In the genomic region with DNA sequence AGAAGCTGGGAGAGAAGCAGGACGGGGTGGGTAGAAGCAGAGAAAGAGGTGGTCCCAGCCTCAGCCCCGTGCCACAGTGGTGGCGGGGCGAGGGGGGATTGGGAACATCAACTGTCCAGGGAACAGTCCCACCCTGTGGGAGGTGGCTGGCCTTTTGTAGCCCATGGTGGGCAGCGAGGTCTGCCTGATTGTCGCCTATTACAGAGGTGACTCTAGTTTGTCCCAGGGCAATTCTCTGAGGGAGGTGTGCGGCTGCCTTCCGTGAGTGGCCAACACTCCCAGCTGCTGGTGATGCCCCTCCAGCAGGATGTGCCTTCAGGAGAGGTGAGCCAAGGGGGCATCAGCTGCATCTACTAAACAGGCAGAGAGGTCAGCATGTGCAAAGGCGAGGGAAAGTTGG, we compare ENCODE assay signal across 16 cellular contexts. TPM values are rescaled to one million over a fixed set of nuclear protein-coding genes. Genes with fewer than 3 reads are reported as not detected.
DNase-seq lines count a peak whose midpoint lies in the region; ATAC-seq and TF ChIP-seq lines count a peak whose summit lies in the region.
"Had no signal": no experiment of that assay in that cellular context is flagged by ENCODE, and none has a peak within 500 bp of the region (broad histone marks: within the 10 kb centered on the region; RNA-seq: fewer than 3 reads in every experiment).

No MANE protein-coding gene starts in this region.

- H3F3A ChIP-seq in neural progenitor cell (ENCODE audit: low read depth), result no peaks in the 10 kb centered on the region

- no peaks in the 10 kb centered on the region for H3K36me3 ChIP-seq in CD4-positive, CD25-positive, alpha-beta regulatory T cell (ENCODE audit: control insufficient read depth, insufficient read depth, low read length)
- H3K36me3 ChIP-seq in neural progenitor cell (no peaks in the 10 kb centered on the region), stomach (no peaks in the 10 kb centered on the region), HAP-1 (replicated peaks) (no peaks in the 10 kb centered on the region)

- intact Hi-C loops in stomach (cut with DNase I; ENCODE audit: low total_unique reads), result loop anchor here (10.0 kb wide), 1 partner anchor 291 kb away; no protein-coding TSS in a partner anchor

- no peak for ATAC-seq in CD4-positive, CD25-positive, alpha-beta regulatory T cell (ENCODE audit: low read depth in 2 of 2)
- no peak for ATAC-seq in GM18517 (IDR thresholded peaks at IDR 0.05; ENCODE audit: unreplicated experiment)

- H3K9ac ChIP-seq in neural progenitor cell, result no peak overlapping the region
- H3K9ac ChIP-seq: KMS-11 had no signal

- H3K27ac ChIP-seq in CD4-positive, CD25-positive, alpha-beta regulatory T cell (ENCODE audit: insufficient read depth, low read length, poor library complexity, severe bottlenecking), result no peak overlapping the region
- peak overlapping the region; percentile 62 to 81 for H3K27ac ChIP-seq in coronary artery
- H3K27ac ChIP-seq in neural progenitor cell, result no peak overlapping the region
- H3K27ac ChIP-seq in stomach, result peak overlapping the region in 3 of 5 donors; percentile 54 to 78 (median 59)
- H3K27ac ChIP-seq: KMS-11 had no signal

- in situ Hi-C loops in HAP-1 (cut with MboI; ENCODE audit: low sequenced_read_pairs), result loop anchor here (10.0 to 25.0 kb wide), 2 partner anchors 281 to 439 kb away; no protein-coding TSS in a partner anchor

- H3K4me1 Mint-ChIP-seq in CD4-positive, CD25-positive, alpha-beta regulatory T cell, result peaks cover 0 to 19% (median 12%) of the 10 kb centered on the region in 4 donors
- peaks cover 18% of the 10 kb centered on the region for H3K4me1 Mint-ChIP-seq in neural progenitor cell

- no peak for TF ChIP-seq POLR2A in stomach (IDR thresholded peaks at IDR 0.05)

- no peak for TF ChIP-seq CTCF in coronary artery (IDR thresholded peaks at IDR 0.05)
- no peak for TF ChIP-seq CTCF in neural progenitor cell (IDR thresholded peaks at IDR 0.05)
- TF ChIP-seq CTCF in stomach (IDR thresholded peaks at IDR 0.05), result no peak

- 83 to 90% (median 89%) methylated on average over 8 to 9 of the region's 9 CpGs for WGBS in stomach, 5 donors

- peak overlapping the region in 1 of 4 donors; percentile 34 for H3K4me3 Mint-ChIP-seq in CD4-positive, CD25-positive, alpha-beta regulatory T cell
- H3K4me3 Mint-ChIP-seq in neural progenitor cell, result no peak overlapping the region

- no peak overlapping the region for H3K4me3 ChIP-seq in CD4-positive, CD25-positive, alpha-beta regulatory T cell (ENCODE audit: low read depth, low read length)
- H3K4me3 ChIP-seq in coronary artery, result no peak overlapping the region
- H3K4me3 ChIP-seq in neural progenitor cell, result no peak overlapping the region
- H3K4me3 ChIP-seq in stomach, result no peak overlapping the region
- no peak overlapping the region for H3K4me3 ChIP-seq in HAP-1

- peaks cover 28% of the 10 kb centered on the region for H3K27me3 Mint-ChIP-seq in CD4-positive, CD25-positive, alpha-beta regulatory T cell
- H3K27me3 Mint-ChIP-seq in neural progenitor cell (ENCODE audit: insufficient read depth, low read depth), result peaks cover 8% of the 10 kb centered on the region

- H2AFZ ChIP-seq in neural progenitor cell (replicated peaks), result no peak overlapping the region

- TF ChIP-seq EP300 in stomach (IDR thresholded peaks at IDR 0.05), result no peak

- H3K27ac Mint-ChIP-seq in CD4-positive, CD25-positive, alpha-beta regulatory T cell, result peak overlapping the region in 2 of 3 donors; percentile 76 to 78
- peak overlapping the region; percentile 72 for H3K27ac Mint-ChIP-seq in neural progenitor cell

- no peak overlapping the region for H3K4me2 ChIP-seq in neural progenitor cell
- H3K4me2 ChIP-seq: KMS-11 had no signal

- no peaks in the 10 kb centered on the region for H3K79me2 ChIP-seq in neural progenitor cell (ENCODE audit: low read depth)

- H3K36me3 Mint-ChIP-seq in CD4-positive, CD25-positive, alpha-beta regulatory T cell, result no peaks in the 10 kb centered on the region
- H3K36me3 Mint-ChIP-seq in neural progenitor cell, result no peaks in the 10 kb centered on the region
- H3K36me3 Mint-ChIP-seq: CD14-positive monocyte had no signal

- no peaks in the 10 kb centered on the region for H3K9me3 ChIP-seq in CD4-positive, CD25-positive, alpha-beta regulatory T cell (ENCODE audit: control insufficient read depth in 2 of 2, low read length in 2 of 2)
- no peaks in the 10 kb centered on the region for H3K9me3 ChIP-seq in neural progenitor cell (ENCODE audit: low read depth)
- H3K9me3 ChIP-seq in stomach, result no peaks in the 10 kb centered on the region
- H3K9me3 ChIP-seq in HAP-1, result no peaks in the 10 kb centered on the region

- no peaks in the 10 kb centered on the region for H4K20me1 ChIP-seq in neural progenitor cell (ENCODE audit: low read depth)

- H3K4me1 ChIP-seq in CD4-positive, CD25-positive, alpha-beta regulatory T cell (ENCODE audit: control insufficient read depth, insufficient read depth, low read length, poor library complexity, severe bottlenecking), result peaks cover 6% of the 10 kb centered on the region
- no peaks in the 10 kb centered on the region for H3K4me1 ChIP-seq in neural progenitor cell
- peaks cover 0 to 15% (median 9%) of the 10 kb centered on the region in 4 donors for H3K4me1 ChIP-seq in stomach
- H3K4me1 ChIP-seq in HAP-1, result peaks cover 5% of the 10 kb centered on the region; the same call in 1 of the 2 replicates

- no peaks in the 10 kb centered on the region for H3K27me3 ChIP-seq in CD4-positive, CD25-positive, alpha-beta regulatory T cell (ENCODE audit: control insufficient read depth, insufficient read depth, low read length)
- H3K27me3 ChIP-seq in neural progenitor cell, result no peaks in the 10 kb centered on the region
- H3K27me3 ChIP-seq in stomach, result no peaks in the 10 kb centered on the region
- H3K27me3 ChIP-seq in HAP-1 (ENCODE audit: low read depth), result no peaks in the 10 kb centered on the region

- DNase-seq in CD4-positive, CD25-positive, alpha-beta regulatory T cell, result no peak
- no peak for DNase-seq in coronary artery (ENCODE audit: low spot score)
- no peak for DNase-seq in neural progenitor cell (ENCODE audit: low spot score)
- no peak for DNase-seq in stomach
- DNase-seq in HAP-1 (ENCODE audit: low spot score in 2 of 2), result no peak
- no peak for DNase-seq in activated effector memory CD4-positive, alpha-beta T cell treated with Interleukin-2 at 50 U/mL for 16 hours
- DNase-seq: AML-193, COR-L47, GOT3, NCI-H1048, NCI-H1436 treated with DMSO at 0.1 percent for 48 hours, NCI-H2029 treated with DMSO at 0.1 percent for 48 hours, NCI-H774 had no signal

- H3K9me3 Mint-ChIP-seq in CD4-positive, CD25-positive, alpha-beta regulatory T cell, result no peaks in the 10 kb centered on the region
- H3K9me3 Mint-ChIP-seq in neural progenitor cell, result no peaks in the 10 kb centered on the region

RNA-seq across cellular contexts. Expression of gene BRD7, which starts 5.0 kb away (rescaled TPM):
- 88.6 TPM for total RNA-seq in CD4-positive, CD25-positive, alpha-beta regulatory T cell
- polyA plus RNA-seq in CD4-positive, CD25-positive, alpha-beta regulatory T cell, result 10 to 100 TPM; 23.3 to 45.5 (median 32.1) TPM
- total RNA-seq in neural progenitor cell (ENCODE audit: low replicate concordance) (112 and 164 TPM in 2 replicates), stomach (10 to 100 TPM in 4 of 5 donors, 1 to 10 TPM in 1; 9.3 to 71.8 (median 25.0) TPM)
- polyA plus RNA-seq in stomach, result 10 to 100 TPM; 35.0 to 65.8 (median 52.3) TPM

Comparison
In these comparisons a context has a peak if more than half of its experiments do, and no peak if none do; other contexts are left out.
1. H3K27ac ChIP-seq: peak in coronary artery (2 of 2) and stomach (3 of 5); none in CD4-positive, CD25-positive, alpha-beta regulatory T cell (single experiment) and neural progenitor cell (single experiment).